Comparison of ENCODE assay signal across 14 cellular contexts in the genomic region with DNA sequence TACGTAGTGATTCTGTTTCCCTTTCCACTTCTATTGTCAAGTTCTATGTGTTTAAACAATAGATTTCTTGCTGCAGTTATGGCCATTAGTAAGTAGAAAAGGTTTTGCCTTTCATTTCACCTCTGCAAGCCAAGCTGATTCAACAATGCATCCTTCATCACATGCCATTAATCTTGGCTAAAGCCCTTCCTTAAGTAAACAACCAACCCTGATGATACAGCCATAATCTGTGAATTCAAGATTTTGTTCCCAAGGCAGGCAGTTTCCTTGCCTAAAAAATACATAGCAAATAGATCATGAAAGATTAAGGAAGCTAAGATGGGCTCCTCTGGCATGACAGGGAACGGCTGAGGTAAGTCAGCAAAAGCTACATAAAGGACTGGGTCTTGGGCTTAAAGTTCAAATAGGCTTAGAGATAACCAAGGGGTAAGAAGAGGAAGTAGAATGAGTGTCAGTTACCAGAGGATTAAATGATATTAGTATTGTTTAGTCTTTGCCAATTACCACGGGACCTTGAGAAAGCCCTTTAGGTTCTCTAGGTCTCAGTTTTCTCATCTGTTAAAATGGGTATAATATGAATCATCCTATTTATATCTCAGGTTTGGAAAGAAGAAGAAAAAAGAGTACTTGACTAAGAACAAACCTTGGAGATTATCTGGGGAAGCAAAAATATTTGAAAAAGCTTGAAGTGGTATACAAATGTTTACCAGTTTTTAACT. TPM values are rescaled to one million over a fixed set of nuclear protein-coding genes. Genes with fewer than 3 reads are reported as not detected.
DNase-seq lines count a peak whose midpoint lies in the region; ATAC-seq and TF ChIP-seq lines count a peak whose summit lies in the region.
"Had no signal": no experiment of that assay in that cellular context is flagged by ENCODE, and none has a peak within 500 bp of the region (broad histone marks: within the 10 kb centered on the region; RNA-seq: fewer than 3 reads in every experiment).

No MANE protein-coding gene starts in this region.

- 69% methylated on average over 3 of the region's 3 CpGs for WGBS in SK-N-SH (ENCODE audit: low lambda C conversion rate)

- H3K79me2 ChIP-seq in SK-N-SH (ENCODE audit: insufficient read depth) = no peaks in the 10 kb centered on the region

- TF ChIP-seq CTCF in SK-N-SH (IDR thresholded peaks at IDR 0.05) = no peak
- no peak for TF ChIP-seq CTCF in glutamatergic neuron (IDR thresholded peaks at IDR 0.05; ENCODE audit: partially characterized antibody, unreplicated experiment)

- peak overlapping the region; percentile 56; the same call in 1 of the 2 replicates for H3K4me2 ChIP-seq in SK-N-SH
- H3K4me2 ChIP-seq: GM23338 had no signal

- H3K9me3 ChIP-seq in SK-N-SH = no peaks in the 10 kb centered on the region
- H3K9me3 ChIP-seq: heart left ventricle, left ventricle myocardium inferior had no signal

- peaks cover 71% of the 10 kb centered on the region for H3F3A ChIP-seq in SK-N-SH (replicated peaks; ENCODE audit: insufficient read depth)

- no peaks in the 10 kb centered on the region for H3K27me3 ChIP-seq in SK-N-SH (ENCODE audit: insufficient read depth)
- H3K27me3 ChIP-seq: heart left ventricle had no signal

- DNase-seq in NOMO-1 treated with DMSO at 0.1 percent for 48 hours (lab: John Stamatoyannopoulos, UW; ENCODE audit: unreplicated experiment) (peak; percentile 29), NOMO-1 (lab: John Stamatoyannopoulos, UW; ENCODE audit: unreplicated experiment in 2 of 2) (no peak), SK-N-SH (no peak), fibroblast of gingiva (ENCODE audit: low read depth) (peak; percentile 36), iPS-NIHi7 (ENCODE audit: extremely low spot score) (no peak), glutamatergic neuron (no peak)
- DNase-seq: heart left ventricle; left ventricle myocardium inferior; MM.1S; NCI-H510A; stimulated activated CD8-positive, alpha-beta memory T cell treated with anti-CD3 and anti-CD28 coated beads, Interleukin-4, amount 100 ng/mL, for 48 hours had no signal

- H3K4me3 Mint-ChIP-seq in stimulated activated memory B cell treated with anti-CD40 and anti-IgM and Interleukin-4, amounts not matched to agents 10 μg/mL and 1 μg/mL and 100 μg/mL, for 72 hours = no peak overlapping the region
- no peak overlapping the region for H3K4me3 Mint-ChIP-seq in glutamatergic neuron (ENCODE audit: unreplicated experiment)
- H3K4me3 Mint-ChIP-seq in activated T-helper 17 cell treated with anti-CD3 and anti-CD28 coated beads, Interleukin-2, amount 50 U/mL, for 72 hours = no peak overlapping the region
- H3K4me3 Mint-ChIP-seq: GM23338 had no signal

- peaks cover 20% of the 10 kb centered on the region for H3K4me1 Mint-ChIP-seq in stimulated activated memory B cell treated with anti-CD40 and anti-IgM and Interleukin-4, amounts not matched to agents 10 μg/mL and 1 μg/mL and 100 μg/mL, for 72 hours
- peaks cover 11% of the 10 kb centered on the region for H3K4me1 Mint-ChIP-seq in glutamatergic neuron (ENCODE audit: low read depth, unreplicated experiment)
- no peaks in the 10 kb centered on the region for H3K4me1 Mint-ChIP-seq in activated T-helper 17 cell treated with anti-CD3 and anti-CD28 coated beads, Interleukin-2, amount 50 U/mL, for 72 hours
- H3K4me1 Mint-ChIP-seq: GM23338 had no signal

- peaks cover 5% of the 10 kb centered on the region for H3K36me3 Mint-ChIP-seq in stimulated activated memory B cell treated with anti-CD40 and anti-IgM and Interleukin-4, amounts not matched to agents 10 μg/mL and 1 μg/mL and 100 μg/mL, for 72 hours
- no peaks in the 10 kb centered on the region for H3K36me3 Mint-ChIP-seq in glutamatergic neuron (ENCODE audit: unreplicated experiment)
- H3K36me3 Mint-ChIP-seq in activated T-helper 17 cell treated with anti-CD3 and anti-CD28 coated beads, Interleukin-2, amount 50 U/mL, for 72 hours (ENCODE audit: low read depth) = peaks cover 13% of the 10 kb centered on the region

- CTCF ChIA-PET in SK-N-SH (lab: Yijun Ruan, JAX) = interaction anchor here (0.9 to 1.9 kb wide), 3 partner anchors 8 to 216 kb away, joined by 3 to 5 read pairs (median 4); no protein-coding TSS in a partner anchor

- peak overlapping the region; percentile 74 to 98; a peak in 3 of 4 replicates for H3K27ac ChIP-seq in SK-N-SH (ENCODE audit: low read depth in 2 of 2, low read length in 1 of 2)
- H3K27ac ChIP-seq: heart left ventricle, left ventricle myocardium inferior had no signal

- no peak overlapping the region for H3K4me3 ChIP-seq in SK-N-SH (ENCODE audit: low read depth in 2 of 2, low read length in 1 of 2)
- H3K4me3 ChIP-seq: GM23338, heart left ventricle, left ventricle myocardium inferior had no signal

- peak in 1 of 2 experiments; percentile 68; a peak in 1 of 4 replicates for TF ChIP-seq EP300 in SK-N-SH (IDR thresholded peaks at IDR 0.05; ENCODE audit: borderline replicate concordance in 1 of 2, low read depth in 1 of 2, low read length in 1 of 2)

- H3K27me3 Mint-ChIP-seq in stimulated activated memory B cell treated with anti-CD40 and anti-IgM and Interleukin-4, amounts not matched to agents 10 μg/mL and 1 μg/mL and 100 μg/mL, for 72 hours = no peaks in the 10 kb centered on the region
- H3K27me3 Mint-ChIP-seq in glutamatergic neuron (ENCODE audit: unreplicated experiment) = no peaks in the 10 kb centered on the region
- no peaks in the 10 kb centered on the region for H3K27me3 Mint-ChIP-seq in activated T-helper 17 cell treated with anti-CD3 and anti-CD28 coated beads, Interleukin-2, amount 50 U/mL, for 72 hours

- POLR2A ChIA-PET in SK-N-SH (lab: Yijun Ruan, JAX) = no interaction called here

- H3K4me1 ChIP-seq in SK-N-SH (ENCODE audit: control insufficient read depth in 1 of 2, insufficient read depth in 2 of 2, low read depth in 1 of 2, low read length in 1 of 2) = peaks cover 13 to 62% of the 10 kb centered on the region in 2 experiments

- peak overlapping the region; percentile 46 for H3K9ac ChIP-seq in SK-N-SH

- no peaks in the 10 kb centered on the region for H3K9me3 Mint-ChIP-seq in stimulated activated memory B cell treated with anti-CD40 and anti-IgM and Interleukin-4, amounts not matched to agents 10 μg/mL and 1 μg/mL and 100 μg/mL, for 72 hours
- no peaks in the 10 kb centered on the region for H3K9me3 Mint-ChIP-seq in glutamatergic neuron (ENCODE audit: unreplicated experiment)
- no peaks in the 10 kb centered on the region for H3K9me3 Mint-ChIP-seq in activated T-helper 17 cell treated with anti-CD3 and anti-CD28 coated beads, Interleukin-2, amount 50 U/mL, for 72 hours
- H3K9me3 Mint-ChIP-seq: GM23338 had no signal

- no peaks in the 10 kb centered on the region for H3K36me3 ChIP-seq in SK-N-SH (replicated peaks in 1 of 2; ENCODE audit: control insufficient read depth in 1 of 2, insufficient read depth in 2 of 2, low read length in 1 of 2)
- H3K36me3 ChIP-seq: heart left ventricle, left ventricle myocardium inferior had no signal

- TF ChIP-seq RAD21 in SK-N-SH (IDR thresholded peaks at IDR 0.05; ENCODE audit: low read length) = no peak

- no peak for ATAC-seq in stimulated activated memory B cell treated with anti-CD40 and anti-IgM and Interleukin-4, amounts not matched to agents 10 μg/mL and 1 μg/mL and 100 μg/mL, for 72 hours
- ATAC-seq in activated T-helper 17 cell treated with anti-CD3 and anti-CD28 coated beads, Interleukin-2, amount 50 U/mL, for 72 hours (replicated peaks) = no peak
- ATAC-seq: GM23338 had no signal

- no peaks in the 10 kb centered on the region for H4K20me1 ChIP-seq in SK-N-SH (ENCODE audit: insufficient read depth)

- no peaks in the 10 kb centered on the region for H3K9me2 ChIP-seq in SK-N-SH

- peak overlapping the region; percentile 14 for H3K27ac Mint-ChIP-seq in stimulated activated memory B cell treated with anti-CD40 and anti-IgM and Interleukin-4, amounts not matched to agents 10 μg/mL and 1 μg/mL and 100 μg/mL, for 72 hours
- no peak overlapping the region for H3K27ac Mint-ChIP-seq in glutamatergic neuron (ENCODE audit: unreplicated experiment)
- H3K27ac Mint-ChIP-seq in activated T-helper 17 cell treated with anti-CD3 and anti-CD28 coated beads, Interleukin-2, amount 50 U/mL, for 72 hours = no peak overlapping the region
- H3K27ac Mint-ChIP-seq: GM23338 had no signal

- no peak overlapping the region for H2AFZ ChIP-seq in SK-N-SH (ENCODE audit: low read depth)
- H2AFZ ChIP-seq: GM23338 had no signal

TF ChIP-seq in SK-N-SH, 30 proteins besides CTCF, POLR2A, EP300 and RAD21:
- TF ChIP-seq SMC3 (IDR thresholded peaks at IDR 0.05; ENCODE audit: low read depth, low read length) = no peak
- TF ChIP-seq TEAD4 (IDR thresholded peaks at IDR 0.05; ENCODE audit: borderline replicate concordance, insufficient read depth) = peak; percentile 43; the same call in 1 of the 2 replicates
- no peak for TF ChIP-seq FOXM1 (IDR thresholded peaks at IDR 0.05; ENCODE audit: low read depth)
- peak; percentile 77 for TF ChIP-seq TCF12 (IDR thresholded peaks at IDR 0.05)
- TF ChIP-seq, protein P1, sequence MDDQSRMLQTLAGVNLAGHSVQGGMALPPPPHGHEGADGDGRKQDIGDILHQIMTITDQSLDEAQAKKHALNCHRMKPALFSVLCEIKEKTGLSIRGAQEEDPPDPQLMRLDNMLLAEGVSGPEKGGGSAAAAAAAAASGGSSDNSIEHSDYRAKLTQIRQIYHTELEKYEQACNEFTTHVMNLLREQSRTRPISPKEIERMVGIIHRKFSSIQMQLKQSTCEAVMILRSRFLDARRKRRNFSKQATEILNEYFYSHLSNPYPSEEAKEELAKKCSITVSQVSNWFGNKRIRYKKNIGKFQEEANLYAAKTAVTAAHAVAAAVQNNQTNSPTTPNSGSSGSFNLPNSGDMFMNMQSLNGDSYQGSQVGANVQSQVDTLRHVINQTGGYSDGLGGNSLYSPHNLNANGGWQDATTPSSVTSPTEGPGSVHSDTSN (IDR thresholded peaks at IDR 0.05) = peak; percentile 85
- peak; percentile 71 for TF ChIP-seq NFIC (IDR thresholded peaks at IDR 0.05; ENCODE audit: borderline replicate concordance)
- TF ChIP-seq JUND (IDR thresholded peaks at IDR 0.05) = peak; percentile 66; the same call in 1 of the 2 replicates
- peak; percentile 63; the same call in 1 of the 2 replicates for TF ChIP-seq RXRA (IDR thresholded peaks at IDR 0.05; ENCODE audit: borderline replicate concordance, low read depth)
- TF ChIP-seq GABPA (IDR thresholded peaks at IDR 0.05; ENCODE audit: low read depth) = no peak
- no peak for TF ChIP-seq EZH2phosphoT487 (IDR thresholded peaks at IDR 0.05; ENCODE audit: borderline replicate concordance, low read depth)
TF ChIP-seq in SK-N-SH: peak in this region for 6.

RNA-seq across cellular contexts. Expression of gene ANK3, which starts 35.9 kb away (rescaled TPM):
- 10.0 and 13.9 TPM in 2 replicates for polyA plus RNA-seq in SK-N-SH (2012; rRNA removed)
- 11.8 and 14.5 TPM in 2 replicates for polyA plus RNA-seq in SK-N-SH (2012; cell fraction: cytosol; rRNA removed)
- polyA plus RNA-seq in SK-N-SH (2012; cell fraction: nucleus; rRNA removed) = 8.9 and 16.1 TPM in 2 replicates
- total RNA-seq in glutamatergic neuron (ENCODE audit: unreplicated experiment) = 84.9 TPM
- total RNA-seq in activated T-helper 17 cell treated with anti-CD3 and anti-CD28 coated beads, Interleukin-2, amount 50 U/mL, for 72 hours = 10 to 100 TPM; 56.2 to 78.2 TPM

Comparison
In these comparisons a context has a peak if more than half of its experiments do, and no peak if none do; other contexts are left out.
1. DNase-seq: peak in NOMO-1 treated with DMSO at 0.1 percent for 48 hours (single experiment) and fibroblast of gingiva (single experiment); none in NOMO-1 (0 of 2), SK-N-SH (single experiment), iPS-NIHi7 (single experiment) and glutamatergic neuron (single experiment).